Comparison of ENCODE assay signal across 16 cellular contexts in genomic region chr6:144415835-144416237, GRCh38.
DNase-seq lines count a peak whose midpoint lies in the region; ATAC-seq and TF ChIP-seq lines count a peak whose summit lies in the region.
"Had no signal": no experiment of that assay in that cellular context is flagged by ENCODE, and none has a peak within 500 bp of the region (broad histone marks: within the 10 kb centered on the region; RNA-seq: fewer than 3 reads in every experiment).

No MANE protein-coding gene starts in this region.

- H3K4me3 Mint-ChIP-seq in CD8-positive, alpha-beta memory T cell = peak overlapping the region in 1 of 7 donors; percentile 3

- no peak for TF ChIP-seq CTCF in epithelial cell of proximal tubule (conservative IDR thresholded peaks at IDR 0.05; ENCODE audit: low read depth, low read length)
- TF ChIP-seq CTCF in omental fat pad (IDR thresholded peaks at IDR 0.05) = no peak

- H3K27ac ChIP-seq in CD8-positive, alpha-beta memory T cell (ENCODE audit: low read depth, low read length) = no peak overlapping the region
- H3K27ac ChIP-seq: colonic mucosa, hepatocyte, SJCRH30, skin epidermis, upper lobe of left lung had no signal

- H3K9me3 ChIP-seq in CD8-positive, alpha-beta memory T cell (ENCODE audit: low read length) = no peaks in the 10 kb centered on the region
- H3K9me3 ChIP-seq: colonic mucosa, SJCRH30, upper lobe of left lung had no signal

- H3K27me3 ChIP-seq in CD8-positive, alpha-beta memory T cell (ENCODE audit: insufficient read depth, low read length, poor library complexity, severe bottlenecking) = no peaks in the 10 kb centered on the region
- H3K27me3 ChIP-seq: colonic mucosa, hepatocyte, SJCRH30, upper lobe of left lung had no signal

- peaks cover 73 to 93% (median 88%) of the 10 kb centered on the region in 3 donors for H3K4me1 Mint-ChIP-seq in CD8-positive, alpha-beta memory T cell

- no peaks in the 10 kb centered on the region for H3K27me3 Mint-ChIP-seq in CD8-positive, alpha-beta memory T cell

- DNase-seq in CD8-positive, alpha-beta memory T cell = no peak
- peak; percentile 82 for DNase-seq in NCI-H226
- peak; percentile 9 for DNase-seq in epithelial cell of proximal tubule (ENCODE audit: low read depth)
- no peak for DNase-seq in omental fat pad (ENCODE audit: low spot score)
- DNase-seq in NCI-H2227 (lab: John Stamatoyannopoulos, UW; ENCODE audit: unreplicated experiment) = no peak
- DNase-seq in NCI-H524 treated with DMSO at 0.1 percent for 48 hours (lab: John Stamatoyannopoulos, UW) = no peak
- DNase-seq: activated CD4-positive, alpha-beta T cell treated with anti-CD3 and anti-CD28 coated beads for 4 hours; activated gamma-delta T cell; colonic mucosa; NCI-H446 treated with DMSO at 0.1 percent for 48 hours; SJCRH30; upper lobe of left lung had no signal

- H3K36me3 ChIP-seq in CD8-positive, alpha-beta memory T cell (ENCODE audit: insufficient read depth, low read length) = no peaks in the 10 kb centered on the region
- H3K36me3 ChIP-seq: colonic mucosa, SJCRH30, upper lobe of left lung had no signal

- no peaks in the 10 kb centered on the region for H3K9me3 Mint-ChIP-seq in CD8-positive, alpha-beta memory T cell

- H3K4me3 ChIP-seq in CD8-positive, alpha-beta memory T cell (ENCODE audit: low read length) = no peak overlapping the region
- H3K4me3 ChIP-seq in epithelial cell of proximal tubule (ENCODE audit: low read depth, low read length) = no peak overlapping the region
- H3K4me3 ChIP-seq: colonic mucosa, hepatocyte, SJCRH30, skin epidermis, upper lobe of left lung had no signal

- peaks cover 0 to 14% (median 5%) of the 10 kb centered on the region in 3 donors for H3K36me3 Mint-ChIP-seq in CD8-positive, alpha-beta memory T cell

- CTCF ChIA-PET in CD8-positive, alpha-beta memory T cell (lab: Charles Lee) = no interaction called here

- H3K4me1 ChIP-seq in CD8-positive, alpha-beta memory T cell (ENCODE audit: insufficient read depth, low read length) = peaks cover 27% of the 10 kb centered on the region
- H3K4me1 ChIP-seq: SJCRH30 had no signal

- peak; percentile 67 for ATAC-seq in omental fat pad (ENCODE audit: low FRiP score)
- ATAC-seq in HG02798 (IDR thresholded peaks at IDR 0.05; ENCODE audit: poor library complexity, unreplicated experiment) = no peak
- ATAC-seq in GM18873 (IDR thresholded peaks at IDR 0.05; ENCODE audit: low FRiP score, unreplicated experiment) = no peak

- H3K27ac Mint-ChIP-seq in CD8-positive, alpha-beta memory T cell = peak overlapping the region; percentile 0 to 62 (median 8)

- POLR2A ChIA-PET in CD8-positive, alpha-beta memory T cell (lab: Charles Lee) = no interaction called here

Comparison
In these comparisons a context has a peak if more than half of its experiments do, and no peak if none do; other contexts are left out.
1. DNase-seq: peak in NCI-H226 (single experiment) and epithelial cell of proximal tubule (single experiment); none in CD8-positive, alpha-beta memory T cell (0 of 5), omental fat pad (single experiment), NCI-H2227 (single experiment) and NCI-H524 treated with DMSO at 0.1 percent for 48 hours (single experiment).